ENCODE assay signal across 8 cellular contexts in genomic region chr10:87866575-87866974, GRCh38. TPM values are rescaled to one million over a fixed set of nuclear protein-coding genes. Genes with fewer than 3 reads are reported as not detected.
DNase-seq lines count a peak whose midpoint lies in the region; ATAC-seq, FAIRE-seq and TF ChIP-seq lines count a peak whose summit lies in the region.

No MANE protein-coding gene starts in this region.

- POLR2A ChIA-PET in activated CD8-positive, alpha-beta T cell treated with anti-CD3 and anti-CD28 coated beads for 36 hours (lab: Charles Lee): no interaction called here

- DNase-seq in NCI-H1694 treated with DMSO at 0.1 percent for 48 hours (lab: John Stamatoyannopoulos, UW) (peak; percentile 5), NCI-H1694 (lab: John Stamatoyannopoulos, UW) (no peak), stomach (no peak), D721Med (ENCODE audit: insufficient read length, low spot score) (no peak)
- no peak for DNase-seq in activated CD8-positive, alpha-beta T cell treated with anti-CD3 and anti-CD28 coated beads for 36 hours
- DNase-seq in stimulated activated CD4-positive, alpha-beta T cell treated with anti-CD3 and anti-CD28 coated beads, Interleukin-12 subunit alpha, Interleukin-12 subunit beta, amount 100 ng/mL, for 4 hours: no peak

- no peak for ATAC-seq in activated CD8-positive, alpha-beta T cell treated with anti-CD3 and anti-CD28 coated beads for 36 hours
- ATAC-seq in GM21526 (IDR thresholded peaks at IDR 0.05; ENCODE audit: low FRiP score, unreplicated experiment): no peak

- H3K4me3 Mint-ChIP-seq in activated CD8-positive, alpha-beta T cell treated with anti-CD3 and anti-CD28 coated beads for 36 hours: peak overlapping the region; percentile 87

- H3K4me1 ChIP-seq in iPS-15b (ENCODE audit: control insufficient read depth, insufficient read depth, low read length) (no peaks in the 10 kb centered on the region), stomach (peaks cover 10 to 39% (median 27%) of the 10 kb centered on the region in 4 donors)

- peaks cover 34% of the 10 kb centered on the region for H3K36me3 Mint-ChIP-seq in activated CD8-positive, alpha-beta T cell treated with anti-CD3 and anti-CD28 coated beads for 36 hours (ENCODE audit: low read depth)

- H3K4me3 ChIP-seq in iPS-15b (ENCODE audit: low read depth, low read length): peak overlapping the region; percentile 63
- peak overlapping the region; percentile 88 to 94 (median 90) for H3K4me3 ChIP-seq in stomach

- H3K27ac ChIP-seq in stomach: peak overlapping the region in 4 of 5 donors; percentile 95 to 99 (median 98)

- no peaks in the 10 kb centered on the region for H3K9me3 ChIP-seq in iPS-15b (ENCODE audit: control insufficient read depth, insufficient read depth, low read length)
- H3K9me3 ChIP-seq in stomach: no peaks in the 10 kb centered on the region

- WGBS in stomach, 5 donors: 2 to 5% (median 3%) methylated on average over 3 of the region's 3 CpGs

- no peaks in the 10 kb centered on the region for H3K9me3 Mint-ChIP-seq in activated CD8-positive, alpha-beta T cell treated with anti-CD3 and anti-CD28 coated beads for 36 hours

- H3K27me3 ChIP-seq in iPS-15b (ENCODE audit: control insufficient read depth, insufficient read depth, low read length): no peaks in the 10 kb centered on the region
- H3K27me3 ChIP-seq in stomach: no peaks in the 10 kb centered on the region

- no peak for TF ChIP-seq CTCF in activated CD8-positive, alpha-beta T cell treated with anti-CD3 and anti-CD28 coated beads for 36 hours (IDR thresholded peaks at IDR 0.05)
- no peak for TF ChIP-seq CTCF in stomach (IDR thresholded peaks at IDR 0.05)
- no peak for TF ChIP-seq CTCF in D721Med (IDR thresholded peaks at IDR 0.05; ENCODE audit: insufficient read depth, missing control alignments)

- CTCF ChIA-PET in activated CD8-positive, alpha-beta T cell treated with anti-CD3 and anti-CD28 coated beads for 36 hours (lab: Charles Lee): interaction anchor here (1.4 to 1.9 kb wide), 3 partner anchors 10 to 247 kb away, joined by 3 to 7 read pairs (median 4); no protein-coding TSS in a partner anchor

- no peaks in the 10 kb centered on the region for H3K27me3 Mint-ChIP-seq in activated CD8-positive, alpha-beta T cell treated with anti-CD3 and anti-CD28 coated beads for 36 hours

- no peak for TF ChIP-seq EP300 in stomach (IDR thresholded peaks at IDR 0.05)

- no peak for FAIRE-seq in D721Med (lab: Jason Lieb, UNC)

- H3K27ac Mint-ChIP-seq in activated CD8-positive, alpha-beta T cell treated with anti-CD3 and anti-CD28 coated beads for 36 hours: peak overlapping the region; percentile 36

- H3K9ac ChIP-seq in iPS-15b (ENCODE audit: low read depth, low read length): no peak overlapping the region

- intact Hi-C loops in activated CD8-positive, alpha-beta T cell treated with anti-CD3 and anti-CD28 coated beads for 36 hours (cut with micrococcal nuclease): loop anchor here (5.0 kb wide), 1 partner anchor 406 kb away; no protein-coding TSS in a partner anchor
- intact Hi-C loops in stomach (cut with DNase I; ENCODE audit: low total_unique reads): loop anchor here (10.0 kb wide), 1 partner anchor 248 kb away; no protein-coding TSS in a partner anchor

- no peaks in the 10 kb centered on the region for H3K36me3 ChIP-seq in iPS-15b (ENCODE audit: control insufficient read depth, insufficient read depth, low read length)
- H3K36me3 ChIP-seq in stomach: no peaks in the 10 kb centered on the region

- TF ChIP-seq POLR2A in stomach (IDR thresholded peaks at IDR 0.05): no peak

- H3K4me1 Mint-ChIP-seq in activated CD8-positive, alpha-beta T cell treated with anti-CD3 and anti-CD28 coated beads for 36 hours (ENCODE audit: low read depth): peaks cover 39% of the 10 kb centered on the region

RNA-seq across cellular contexts. Expression of gene PTEN, which starts 3.1 kb away (rescaled TPM):
- total RNA-seq in activated CD8-positive, alpha-beta T cell treated with anti-CD3 and anti-CD28 coated beads for 36 hours: 10 to 100 TPM; 48.9 to 51.8 TPM
- total RNA-seq in stomach: 100 to 1,000 TPM in 3 of 5 donors, 10 to 100 TPM in 2; 56.6 to 374 (median 118) TPM
- polyA plus RNA-seq in stomach: 10 to 100 TPM; 26.2 to 30.7 (median 30.3) TPM

RNA-seq across cellular contexts. Expression of gene KLLN, which starts 3.2 kb away (rescaled TPM):
- total RNA-seq in activated CD8-positive, alpha-beta T cell treated with anti-CD3 and anti-CD28 coated beads for 36 hours: under 1 TPM; 0.43 to 0.61 TPM
- under 1 TPM in 1 of 5 donors, not detected in 4; 0.18 TPM for total RNA-seq in stomach
- polyA plus RNA-seq in stomach: under 1 TPM; 0.23 to 0.37 (median 0.31) TPM

RNA-seq across cellular contexts. Expression of gene ATAD1, which starts 48.5 kb away (rescaled TPM):
- 10 to 100 TPM; 43.8 to 49.3 TPM for total RNA-seq in activated CD8-positive, alpha-beta T cell treated with anti-CD3 and anti-CD28 coated beads for 36 hours
- total RNA-seq in stomach: 10 to 100 TPM in 4 of 5 donors, 1 to 10 TPM in 1; 9.0 to 61.7 (median 21.6) TPM
- polyA plus RNA-seq in stomach: 10 to 100 TPM in 1 of 3 donors, 1 to 10 TPM in 2; 7.0 to 10.6 (median 7.4) TPM
